19 cellular contexts compared by ENCODE assay signal in genomic region chr6:6758546-6758914, GRCh38.
DNase-seq lines count a peak whose midpoint lies in the region; ATAC-seq and TF ChIP-seq lines count a peak whose summit lies in the region.
"Had no signal": no experiment of that assay in that cellular context is flagged by ENCODE, and none has a peak within 500 bp of the region (broad histone marks: within the 10 kb centered on the region; RNA-seq: fewer than 3 reads in every experiment).

No MANE protein-coding gene starts in this region.

- H3K23ac ChIP-seq in mesenchymal stem cell (ENCODE audit: low read length in 2 of 2): peak overlapping the region in 1 of 2 experiments; percentile 9

- 66% methylated on average over 3 of the region's 3 CpGs for WGBS in mesenchymal stem cell

- no peak overlapping the region for H2AK5ac ChIP-seq in mesenchymal stem cell (ENCODE audit: low read length, severe bottlenecking)

- H3K9ac ChIP-seq in colonic mucosa (ENCODE audit: low read depth in 2 of 2, low read length in 2 of 2): peak overlapping the region; percentile 28 to 56
- H3K9ac ChIP-seq in mesenchymal stem cell (ENCODE audit: low read length): peak overlapping the region; percentile 64

- peak overlapping the region; percentile 74 for H4K8ac ChIP-seq in mesenchymal stem cell (ENCODE audit: low read length)

- TF ChIP-seq CTCF in GM23338 (conservative IDR thresholded peaks at IDR 0.05; ENCODE audit: low read depth in 2 of 2): no peak
- TF ChIP-seq CTCF in colonic mucosa (IDR thresholded peaks at IDR 0.05): no peak
- TF ChIP-seq CTCF in progenitor cell of endocrine pancreas (IDR thresholded peaks at IDR 0.05; ENCODE audit: unreplicated experiment): no peak

- H3K27me3 ChIP-seq in GM23338 (ENCODE audit: insufficient read depth): no peaks in the 10 kb centered on the region
- no peaks in the 10 kb centered on the region for H3K27me3 ChIP-seq in colonic mucosa
- peaks cover 0 to 9% of the 10 kb centered on the region in 2 experiments for H3K27me3 ChIP-seq in mesenchymal stem cell (ENCODE audit: control insufficient read depth in 1 of 2, insufficient read depth in 1 of 2, low read length in 2 of 2)
- H3K27me3 ChIP-seq: brain microvascular endothelial cell, gastrocnemius medialis, suprapubic skin had no signal

- H3K14ac ChIP-seq in mesenchymal stem cell (ENCODE audit: low read length in 2 of 2): no peak overlapping the region

- peak overlapping the region; percentile 61 for H3K4me3 Mint-ChIP-seq in GM23338
- H3K4me3 Mint-ChIP-seq in progenitor cell of endocrine pancreas (ENCODE audit: low read depth): peak overlapping the region; percentile 32
- H3K4me3 Mint-ChIP-seq: activated B cell treated with CpG ODN at 0.5 μM for 24 hours; activated CD4-positive, alpha-beta memory T cell treated with anti-CD3 and anti-CD28 coated beads for 36 hours; CD4-positive, CD25-positive, alpha-beta regulatory T cell; effector memory CD8-positive, alpha-beta T cell had no signal

- H3K4me2 ChIP-seq in GM23338 (peak overlapping the region; percentile 70), mesenchymal stem cell (ENCODE audit: low read length, poor library complexity, severe bottlenecking) (no peak overlapping the region)

- H3K27me3 Mint-ChIP-seq in GM23338 (ENCODE audit: insufficient read depth, low read depth, poor library complexity): peaks cover 5% of the 10 kb centered on the region
- peaks cover 3% of the 10 kb centered on the region for H3K27me3 Mint-ChIP-seq in progenitor cell of endocrine pancreas

- H3K36me3 ChIP-seq in GM23338 (ENCODE audit: insufficient read depth) (no peaks in the 10 kb centered on the region), colonic mucosa (no peaks in the 10 kb centered on the region), mesenchymal stem cell (ENCODE audit: control insufficient read depth in 1 of 2, insufficient read depth in 2 of 2, low read depth in 1 of 2, low read length in 2 of 2) (no peaks in the 10 kb centered on the region)
- H3K36me3 ChIP-seq: brain microvascular endothelial cell, esophagus muscularis mucosa, gastrocnemius medialis, sigmoid colon, suprapubic skin had no signal

- H3F3A ChIP-seq in GM23338 (replicated peaks; ENCODE audit: low read depth): no peaks in the 10 kb centered on the region

- H3K9me3 Mint-ChIP-seq in GM23338 (no peaks in the 10 kb centered on the region), progenitor cell of endocrine pancreas (ENCODE audit: low read depth) (peaks cover 3% of the 10 kb centered on the region)
- H3K9me3 Mint-ChIP-seq: activated B cell treated with CpG ODN at 0.5 μM for 24 hours; activated CD4-positive, alpha-beta memory T cell treated with anti-CD3 and anti-CD28 coated beads for 36 hours; CD4-positive, CD25-positive, alpha-beta regulatory T cell; effector memory CD8-positive, alpha-beta T cell had no signal

- peak overlapping the region in 1 of 2 experiments; percentile 7 for H3K4ac ChIP-seq in mesenchymal stem cell (ENCODE audit: low read depth in 1 of 2, low read length in 2 of 2)

- H3K4me1 Mint-ChIP-seq in GM23338 (peaks cover 19% of the 10 kb centered on the region), progenitor cell of endocrine pancreas (ENCODE audit: low read depth) (peaks cover 23% of the 10 kb centered on the region)
- H3K4me1 Mint-ChIP-seq: CD4-positive, CD25-positive, alpha-beta regulatory T cell had no signal

- H3K36me3 Mint-ChIP-seq in GM23338 (ENCODE audit: low read depth): no peaks in the 10 kb centered on the region
- no peaks in the 10 kb centered on the region for H3K36me3 Mint-ChIP-seq in progenitor cell of endocrine pancreas (ENCODE audit: insufficient read depth)
- H3K36me3 Mint-ChIP-seq: activated CD4-positive, alpha-beta memory T cell treated with anti-CD3 and anti-CD28 coated beads for 36 hours; CD4-positive, CD25-positive, alpha-beta regulatory T cell had no signal

- DNase-seq in GM23338 (ENCODE audit: low spot score): no peak
- no peak for DNase-seq in colonic mucosa
- DNase-seq in mesenchymal stem cell: no peak
- DNase-seq in progenitor cell of endocrine pancreas (ENCODE audit: low spot score, unreplicated experiment): no peak
- no peak for DNase-seq in activated effector memory CD4-positive, alpha-beta T cell treated with anti-CD3 and anti-CD28 coated beads, Interleukin-2, amount 50 U/mL, for 16 hours
- DNase-seq in activated CD4-positive, alpha-beta T cell treated with anti-CD3 and anti-CD28 coated beads for 48 hours: no peak
- no peak for DNase-seq in SHP77 treated with DMSO at 0.1 percent for 48 hours (lab: John Stamatoyannopoulos, UW)
- DNase-seq: activated CD4-positive, alpha-beta memory T cell treated with anti-CD3 and anti-CD28 coated beads for 36 hours; activated gamma-delta T cell; effector memory CD8-positive, alpha-beta T cell; T-helper 9 cell had no signal

- H4K91ac ChIP-seq in mesenchymal stem cell (ENCODE audit: low read length): peak overlapping the region; percentile 89

- H2BK120ac ChIP-seq in mesenchymal stem cell (ENCODE audit: low read depth, low read length): no peak overlapping the region

- H3K4me3 ChIP-seq in GM23338 (peak overlapping the region; percentile 44; the same call in 1 of the 2 replicates), colonic mucosa (no peak overlapping the region), mesenchymal stem cell (ENCODE audit: insufficient read depth in 1 of 2, low read depth in 1 of 2, low read length in 2 of 2) (no peak overlapping the region)
- H3K4me3 ChIP-seq: sigmoid colon, suprapubic skin had no signal

- H3K27ac Mint-ChIP-seq in GM23338 (peak overlapping the region; percentile 88), progenitor cell of endocrine pancreas (peak overlapping the region; percentile 97)
- H3K27ac Mint-ChIP-seq: activated B cell treated with CpG ODN at 0.5 μM for 24 hours; activated CD4-positive, alpha-beta memory T cell treated with anti-CD3 and anti-CD28 coated beads for 36 hours; CD4-positive, CD25-positive, alpha-beta regulatory T cell; effector memory CD8-positive, alpha-beta T cell had no signal

- no peaks in the 10 kb centered on the region for H4K20me1 ChIP-seq in GM23338 (replicated peaks; ENCODE audit: insufficient read depth)

- H2BK5ac ChIP-seq in mesenchymal stem cell (ENCODE audit: low read depth, low read length, poor library complexity, severe bottlenecking): no peak overlapping the region

- H3K27ac ChIP-seq in GM23338 (ENCODE audit: low read depth) (peak overlapping the region; percentile 81; the same call in 1 of the 2 replicates), colonic mucosa (peak overlapping the region; percentile 20), mesenchymal stem cell (ENCODE audit: low read length, poor library complexity, severe bottlenecking) (no peak overlapping the region)
- H3K27ac ChIP-seq: brain microvascular endothelial cell had no signal

- H2BK12ac ChIP-seq in mesenchymal stem cell (ENCODE audit: low read length in 2 of 2): peak overlapping the region in 1 of 2 experiments; percentile 90

- H3K9me3 ChIP-seq in colonic mucosa (no peaks in the 10 kb centered on the region), mesenchymal stem cell (ENCODE audit: control insufficient read depth, low read length) (no peaks in the 10 kb centered on the region)
- H3K9me3 ChIP-seq: esophagus muscularis mucosa, gastrocnemius medialis, sigmoid colon, suprapubic skin had no signal

- no peaks in the 10 kb centered on the region for H3K79me1 ChIP-seq in mesenchymal stem cell (replicated peaks; ENCODE audit: low read length, poor library complexity, severe bottlenecking)

- intact Hi-C loops in colonic mucosa (cut with DNase I): no loop called here

- no peak for ATAC-seq in GM23338
- no peak for ATAC-seq in HG03442 (IDR thresholded peaks at IDR 0.05; ENCODE audit: unreplicated experiment)
- ATAC-seq: effector memory CD8-positive, alpha-beta T cell had no signal

- H3K9me2 ChIP-seq in GM23338 (ENCODE audit: insufficient read depth): 0 out of 2 replicates have a peak, but pooled peaks cover 4% of the 10 kb centered on the region

- H2AFZ ChIP-seq in GM23338: peak overlapping the region; percentile 98
- H2AFZ ChIP-seq in mesenchymal stem cell (ENCODE audit: low read depth, low read length): peak overlapping the region; percentile 48

- H3K4me1 ChIP-seq in GM23338 (ENCODE audit: insufficient read depth): peaks cover 8% of the 10 kb centered on the region
- H3K4me1 ChIP-seq in colonic mucosa: peaks cover 6% of the 10 kb centered on the region
- peaks cover 5% of the 10 kb centered on the region for H3K4me1 ChIP-seq in mesenchymal stem cell (ENCODE audit: control insufficient read depth, insufficient read depth, low read depth, low read length)

- H3K18ac ChIP-seq in mesenchymal stem cell (ENCODE audit: low read depth in 1 of 2, low read length in 2 of 2): peak overlapping the region in 1 of 2 experiments; percentile 37

- H2BK15ac ChIP-seq in mesenchymal stem cell (ENCODE audit: low read depth, poor library complexity, severe bottlenecking): no peak overlapping the region

- H3K79me2 ChIP-seq in GM23338 (replicated peaks; ENCODE audit: insufficient read depth): no peaks in the 10 kb centered on the region

TF ChIP-seq in GM23338, 12 proteins besides CTCF, POLR2A, EP300 and RAD21 (continues in another document):
- no peak for TF ChIP-seq STAT1 (IDR thresholded peaks at IDR 0.05; ENCODE audit: unreplicated experiment)
- no peak for TF ChIP-seq CREB1 (CRISPR knock-in tag; IDR thresholded peaks at IDR 0.05; ENCODE audit: low read depth)
- no peak for TF ChIP-seq JUNB (IDR thresholded peaks at IDR 0.05; ENCODE audit: unreplicated experiment)
- TF ChIP-seq EZH2phosphoT487 (IDR thresholded peaks at IDR 0.05; ENCODE audit: unreplicated experiment): no peak
- TF ChIP-seq NANOG (IDR thresholded peaks at IDR 0.05; ENCODE audit: borderline replicate concordance): no peak
